Comparison of ENCODE assay signal across 15 cellular contexts in the genomic region with DNA sequence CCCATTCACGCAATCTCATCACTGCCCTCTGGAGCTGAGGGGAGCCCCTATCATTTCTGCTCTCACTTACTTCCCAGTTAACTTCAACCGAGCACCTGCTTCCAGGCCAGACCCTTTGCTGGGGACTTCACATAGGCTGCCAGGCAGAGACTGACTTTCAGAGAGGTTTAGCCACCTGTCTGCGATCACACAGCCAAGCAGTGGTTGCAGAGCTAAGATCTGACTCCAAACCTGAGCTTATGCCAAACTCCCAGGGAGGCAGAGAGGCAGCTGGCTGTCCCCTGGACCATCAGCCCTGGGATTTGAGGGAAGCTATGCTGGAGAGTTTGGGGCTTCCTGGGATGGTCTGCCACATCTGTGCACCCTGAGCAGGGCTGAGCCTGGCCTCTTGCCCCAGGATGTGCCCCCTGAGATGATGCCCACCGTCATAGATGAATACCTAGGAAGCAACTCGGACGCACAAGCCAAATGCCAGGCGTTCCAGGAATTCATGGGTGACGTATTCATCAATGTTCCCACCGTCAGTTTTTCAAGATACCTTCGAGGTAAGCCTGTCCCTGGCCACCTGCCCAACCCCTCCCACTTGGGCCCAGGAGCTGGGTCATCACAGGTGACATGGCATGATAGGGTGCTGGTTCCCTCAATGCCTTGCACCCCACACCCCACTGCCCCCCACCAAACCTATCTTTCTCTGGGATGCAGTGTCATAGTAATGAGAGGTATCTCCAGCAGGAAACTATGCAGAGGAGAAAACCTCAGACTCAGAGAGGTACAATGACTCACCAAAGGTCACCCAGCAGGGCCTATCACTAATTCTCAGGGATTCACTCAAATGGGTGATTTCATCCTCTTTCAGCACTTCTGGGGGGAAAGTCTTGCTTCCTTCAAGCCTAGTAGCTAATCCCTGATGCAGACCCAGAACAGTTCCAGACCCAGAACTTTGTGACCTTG. TPM values are rescaled to one million over a fixed set of nuclear protein-coding genes. Genes with fewer than 3 reads are reported as not detected.
DNase-seq lines count a peak whose midpoint lies in the region; ATAC-seq and TF ChIP-seq lines count a peak whose summit lies in the region.
"Had no signal": no experiment of that assay in that cellular context is flagged by ENCODE, and none has a peak within 500 bp of the region (broad histone marks: within the 10 kb centered on the region; RNA-seq: fewer than 3 reads in every experiment).

No MANE protein-coding gene starts in this region.

- no peak overlapping the region for H3K18ac ChIP-seq in mesendoderm (ENCODE audit: low read length)

- no peak overlapping the region for H2AK5ac ChIP-seq in mesendoderm (ENCODE audit: low read length)

- no peaks in the 10 kb centered on the region for H3K36me3 ChIP-seq in mesendoderm (ENCODE audit: control insufficient read depth, insufficient read depth, low read length)
- H3K36me3 ChIP-seq: upper lobe of right lung had no signal

- H3K27ac ChIP-seq in mesendoderm (ENCODE audit: low read depth, low read length), result no peak overlapping the region
- H3K27ac ChIP-seq: upper lobe of right lung had no signal

- no peak overlapping the region for H2BK120ac ChIP-seq in mesendoderm (ENCODE audit: low read depth, low read length)

- H3K79me2 ChIP-seq in mesendoderm (ENCODE audit: control insufficient read depth, insufficient read depth, low read length), result no peaks in the 10 kb centered on the region

- no peaks in the 10 kb centered on the region for H3K79me1 ChIP-seq in mesendoderm (ENCODE audit: low read length)

- ATAC-seq in GM18858 (IDR thresholded peaks at IDR 0.05; ENCODE audit: unreplicated experiment) (no peak), HG03565 (IDR thresholded peaks at IDR 0.05; ENCODE audit: unreplicated experiment) (no peak)
- ATAC-seq: SK-N-SH treated with all-trans-retinoic acid at 6 μM for 48 hours, upper lobe of right lung had no signal

- no peaks in the 10 kb centered on the region for H3K4me1 ChIP-seq in mesendoderm (ENCODE audit: control insufficient read depth, low read depth, low read length)
- H3K4me1 ChIP-seq: upper lobe of right lung had no signal

- H3K4me3 ChIP-seq in epithelial cell of esophagus (ENCODE audit: low read length), result no peak overlapping the region
- H3K4me3 ChIP-seq in mesendoderm (ENCODE audit: low read length), result no peak overlapping the region
- H3K4me3 ChIP-seq: upper lobe of right lung had no signal

- WGBS in mesendoderm (ENCODE audit: extremely low coverage, insufficient coverage, low lambda C conversion rate), result no CpG with 5 or more reads among the region's 10 CpGs

- no peak overlapping the region for H3K56ac ChIP-seq in mesendoderm (ENCODE audit: low read length)

- H3K23ac ChIP-seq in mesendoderm (ENCODE audit: low read length), result no peak overlapping the region

- H3K4me2 ChIP-seq in mesendoderm (ENCODE audit: low read length), result no peak overlapping the region

- no peak overlapping the region for H2BK5ac ChIP-seq in mesendoderm (ENCODE audit: low read length)

- DNase-seq in AG08396 (ENCODE audit: low spot score), result peak; percentile 70
- peak; percentile 76 for DNase-seq in HT1080 (ENCODE audit: low read depth)
- peak; percentile 43 for DNase-seq in epithelial cell of esophagus (ENCODE audit: low read depth)
- DNase-seq in mesendoderm, result no peak
- DNase-seq: activated CD4-positive, CD25-positive, alpha-beta regulatory T cell treated with anti-CD3 and anti-CD28 coated beads, Interleukin-2, amount 50 U/mL, for 72 hours; activated effector memory CD4-positive, alpha-beta T cell treated with anti-CD3 and anti-CD28 coated beads, Interleukin-2, amount 50 U/mL, for 16 hours; NCI-H1417 treated with DMSO at 0.1 percent for 48 hours; NCI-H82; small intestine; upper lobe of right lung had no signal

- no peak overlapping the region for H3K4ac ChIP-seq in mesendoderm (ENCODE audit: low read depth, low read length)

- H3K9ac ChIP-seq in mesendoderm (ENCODE audit: low read length), result no peak overlapping the region

- no peak overlapping the region for H2BK15ac ChIP-seq in mesendoderm (replicated peaks; ENCODE audit: low read depth)

- H4K5ac ChIP-seq in mesendoderm (ENCODE audit: low read length), result no peak overlapping the region

- no peak overlapping the region for H4K8ac ChIP-seq in mesendoderm (ENCODE audit: low read depth, low read length)

- H3K27me3 ChIP-seq in mesendoderm (ENCODE audit: insufficient read depth, low read length, poor library complexity), result no peaks in the 10 kb centered on the region
- H3K27me3 ChIP-seq: upper lobe of right lung had no signal

- TF ChIP-seq CTCF in epithelial cell of esophagus (IDR thresholded peaks at IDR 0.05; ENCODE audit: insufficient read depth, low read depth, low read length, missing control alignments), result no peak

RNA-seq across cellular contexts. Expression of gene CES3, which starts 10.0 kb away (rescaled TPM):
- 0.53 and 1.2 TPM in 2 replicates for total RNA-seq in HT1080 (2014; rRNA removed; shearing (Covaris generic))
- polyA plus RNA-seq in HT1080 (2015; cell fraction: cytosol; rRNA removed), result 0.35 and 0.68 TPM in 2 replicates
- 8.9 and 10.4 TPM in 2 replicates for polyA plus RNA-seq in HT1080 (2015; cell fraction: nucleus; rRNA removed)
- polyA plus RNA-seq in mesendoderm (2013, experiment 1 of 2), result 0.46 TPM
- 0.42 TPM for polyA plus RNA-seq in mesendoderm (2013, experiment 2 of 2)
- total RNA-seq: fibroblast of villous mesenchyme had no signal
- polyA plus RNA-seq: CD14-positive monocyte had no signal

RNA-seq across cellular contexts. Expression of gene CES4A, which starts 17.3 kb away (rescaled TPM):
- total RNA-seq in HT1080 (2014; rRNA removed; shearing (Covaris generic)), result not detected in 2 replicates
- 0.07 TPM in 1 of 2 replicates, not detected in the other for polyA plus RNA-seq in HT1080 (2015; cell fraction: cytosol; rRNA removed)
- 0.83 and 0.85 TPM in 2 replicates for polyA plus RNA-seq in HT1080 (2015; cell fraction: nucleus; rRNA removed)
- polyA plus RNA-seq in mesendoderm (2013, experiment 1 of 2), result 0.31 TPM
- polyA plus RNA-seq in mesendoderm (2013, experiment 2 of 2), result 0.25 TPM

RNA-seq across cellular contexts. Expression of gene CES2, which starts 35.7 kb away (rescaled TPM):
- total RNA-seq in HT1080 (2014; rRNA removed; shearing (Covaris generic)), result 19.3 and 24.0 TPM in 2 replicates
- polyA plus RNA-seq in HT1080 (2015; cell fraction: cytosol; rRNA removed), result 24.5 and 26.0 TPM in 2 replicates
- 28.3 and 30.0 TPM in 2 replicates for polyA plus RNA-seq in HT1080 (2015; cell fraction: nucleus; rRNA removed)
- 7.7 TPM for polyA plus RNA-seq in mesendoderm (2013, experiment 1 of 2)
- 7.8 TPM for polyA plus RNA-seq in mesendoderm (2013, experiment 2 of 2)

RNA-seq across cellular contexts. Expression of gene CIAO2B, which starts 36.8 kb away (rescaled TPM):
- total RNA-seq in HT1080 (2014; rRNA removed; shearing (Covaris generic)), result 230 and 244 TPM in 2 replicates
- polyA plus RNA-seq in HT1080 (2015; cell fraction: cytosol; rRNA removed), result 159 and 202 TPM in 2 replicates
- 63.4 and 70.7 TPM in 2 replicates for polyA plus RNA-seq in HT1080 (2015; cell fraction: nucleus; rRNA removed)
- 80.8 TPM for polyA plus RNA-seq in mesendoderm (2013, experiment 1 of 2)
- polyA plus RNA-seq in mesendoderm (2013, experiment 2 of 2), result 79.9 TPM

RNA-seq across cellular contexts. Expression of gene RRAD, which starts 45.7 kb away (rescaled TPM):
- total RNA-seq in HT1080 (2014; rRNA removed; shearing (Covaris generic)), result 0.13 TPM in 1 of 2 replicates, not detected in the other
- 0.56 and 0.71 TPM in 2 replicates for polyA plus RNA-seq in HT1080 (2015; cell fraction: cytosol; rRNA removed)
- 1.2 and 1.3 TPM in 2 replicates for polyA plus RNA-seq in HT1080 (2015; cell fraction: nucleus; rRNA removed)
- 0.06 TPM for polyA plus RNA-seq in mesendoderm (2013, experiment 1 of 2)
- 0.04 TPM for polyA plus RNA-seq in mesendoderm (2013, experiment 2 of 2)
